ENCODE assay signal across 11 cellular contexts in genomic region chr6:157813757-157814455, GRCh38. TPM values are rescaled to one million over a fixed set of nuclear protein-coding genes. Genes with fewer than 3 reads are reported as not detected.
DNase-seq lines count a peak whose midpoint lies in the region; ATAC-seq and TF ChIP-seq lines count a peak whose summit lies in the region.
"Had no signal": no experiment of that assay in that cellular context is flagged by ENCODE, and none has a peak within 500 bp of the region (broad histone marks: within the 10 kb centered on the region; RNA-seq: fewer than 3 reads in every experiment).

No MANE protein-coding gene starts in this region.

- H3K9me3 ChIP-seq in BLaER1 treated with 17β-estradiol and CSF1 and Interleukin-3, amounts not matched to agents 10 nM and 100 nM (replicated peaks in 1 of 11) = peaks cover 3 to 18% (median 11%) of the 10 kb centered on the region in 11 experiments; a peak in 15 of 22 replicates
- H3K9me3 ChIP-seq in T-helper 17 cell (ENCODE audit: control insufficient read depth, low read length, poor library complexity, severe bottlenecking) (no peaks in the 10 kb centered on the region), gastrocnemius medialis (no peaks in the 10 kb centered on the region)

- peak overlapping the region; percentile 71 for H3K27ac Mint-ChIP-seq in T-helper 17 cell

- no peaks in the 10 kb centered on the region for H4K20me1 ChIP-seq in BLaER1 treated with 17β-estradiol and CSF1 and Interleukin-3, amounts not matched to agents 10 nM and 100 nM

- peaks cover 0 to 4% (median 0%) of the 10 kb centered on the region in 11 experiments; a peak in 2 of 22 replicates for H3K27me3 ChIP-seq in BLaER1 treated with 17β-estradiol and CSF1 and Interleukin-3, amounts not matched to agents 10 nM and 100 nM
- no peaks in the 10 kb centered on the region for H3K27me3 ChIP-seq in gastrocnemius medialis

- peak overlapping the region in 3 of 11 experiments; percentile 36 to 43 (median 41); a peak in 3 of 22 replicates for H3K27ac ChIP-seq in BLaER1 treated with 17β-estradiol and CSF1 and Interleukin-3, amounts not matched to agents 10 nM and 100 nM
- peak overlapping the region; percentile 42 to 60 (median 48) for H3K27ac ChIP-seq in gastrocnemius medialis

- peaks cover 13 to 28% (median 20%) of the 10 kb centered on the region in 10 experiments for H3K4me1 ChIP-seq in BLaER1 treated with 17β-estradiol and CSF1 and Interleukin-3, amounts not matched to agents 10 nM and 100 nM
- no peaks in the 10 kb centered on the region for H3K4me1 ChIP-seq in gastrocnemius medialis

- DNase-seq in T-helper 17 cell (no peak), fibroblast of villous mesenchyme (ENCODE audit: low read depth) (peak; percentile 60), gastrocnemius medialis (no peak), NOMO-1 treated with dmso at 0.1 percent for 144 hours (lab: John Stamatoyannopoulos, UW; ENCODE audit: unreplicated experiment) (no peak), kidney tubule cell (ENCODE audit: low spot score) (no peak), NCI-H2081 (lab: John Stamatoyannopoulos, UW) (no peak)
- no peak for DNase-seq in stimulated activated CD4-positive, alpha-beta T cell treated with anti-CD3 and anti-CD28 coated beads, Interleukin-4, amount 100 ng/mL, for 1 hour
- DNase-seq: activated CD8-positive, alpha-beta memory T cell treated with anti-CD3 and anti-CD28 coated beads, Interleukin-2, amount 50 U/mL, for 4 hours; Calu3; NCI-H1694 treated with DMSO at 0.1 percent for 48 hours had no signal

- TF ChIP-seq CTCF in fibroblast of villous mesenchyme (IDR thresholded peaks at IDR 0.05; ENCODE audit: insufficient read depth, low read depth, low read length) = no peak
- no peak for TF ChIP-seq CTCF in gastrocnemius medialis (IDR thresholded peaks at IDR 0.05 in 4 of 5, conservative IDR thresholded peaks at IDR 0.05 in 1 of 5)

- in situ Hi-C loops in gastrocnemius medialis (cut with MboI; ENCODE audit: low sequenced_read_pairs in 4 of 4) = no loop called here

- no peaks in the 10 kb centered on the region for H3K27me3 Mint-ChIP-seq in T-helper 17 cell

- ATAC-seq in T-helper 17 cell = no peak
- ATAC-seq in gastrocnemius medialis = peak; percentile 72 to 78

- no peak for TF ChIP-seq POLR2A in gastrocnemius medialis (IDR thresholded peaks at IDR 0.05)

- H3K4me3 Mint-ChIP-seq in T-helper 17 cell = no peak overlapping the region

- intact Hi-C loops in gastrocnemius medialis (cut with DNase I; ENCODE audit: low total_unique reads) = no loop called here

- H3K4me3 ChIP-seq in BLaER1 treated with 17β-estradiol and CSF1 and Interleukin-3, amounts not matched to agents 10 nM and 100 nM = no peak overlapping the region
- H3K4me3 ChIP-seq in fibroblast of villous mesenchyme (ENCODE audit: low read depth, low read length) = no peak overlapping the region
- no peak overlapping the region for H3K4me3 ChIP-seq in gastrocnemius medialis

- no peaks in the 10 kb centered on the region for H3K36me3 ChIP-seq in BLaER1 treated with 17β-estradiol and CSF1 and Interleukin-3, amounts not matched to agents 10 nM and 100 nM
- no peaks in the 10 kb centered on the region for H3K36me3 ChIP-seq in gastrocnemius medialis

- peaks cover 9% of the 10 kb centered on the region for H3K4me1 Mint-ChIP-seq in T-helper 17 cell

- no peaks in the 10 kb centered on the region for H3K36me3 Mint-ChIP-seq in T-helper 17 cell (ENCODE audit: low read depth)

- H3K9ac ChIP-seq in BLaER1 treated with 17β-estradiol and CSF1 and Interleukin-3, amounts not matched to agents 10 nM and 100 nM = no peak overlapping the region

- peak overlapping the region in 9 of 11 experiments; percentile 53 to 87 (median 79); a peak in 14 of 22 replicates for H3K4me2 ChIP-seq in BLaER1 treated with 17β-estradiol and CSF1 and Interleukin-3, amounts not matched to agents 10 nM and 100 nM

RNA-seq across cellular contexts. Expression of gene SNX9, which starts 9.1 kb away (rescaled TPM):
- 10 to 100 TPM; 21.2 to 38.9 TPM for total RNA-seq in T-helper 17 cell
- 37.6 and 39.6 TPM in 2 replicates for total RNA-seq in fibroblast of villous mesenchyme
- 10 to 100 TPM; 29.4 to 44.9 (median 33.3) TPM for total RNA-seq in gastrocnemius medialis
